ENCODE assay signal across 13 cellular contexts in genomic region chr13:46149272-46150133, GRCh38. TPM values are rescaled to one million over a fixed set of nuclear protein-coding genes. Genes with fewer than 3 reads are reported as not detected.
A peak's percentile ranks its signal among the peaks of the same experiment; 100 is the strongest.
DNase-seq lines count a peak whose midpoint lies in the region; ATAC-seq and TF ChIP-seq lines count a peak whose summit lies in the region.
"Had no signal": no experiment of that assay in that cellular context is flagged by ENCODE, and none has a peak within 500 bp of the region (broad histone marks: within the 10 kb centered on the region; RNA-seq: fewer than 3 reads in every experiment).

No MANE protein-coding gene starts in this region.

- H3K9me3 ChIP-seq in breast epithelium (no peaks in the 10 kb centered on the region), T-helper 17 cell (ENCODE audit: control insufficient read depth, low read length, poor library complexity, severe bottlenecking) (no peaks in the 10 kb centered on the region), left ventricle myocardium inferior (replicated peaks) (no peaks in the 10 kb centered on the region)
- H3K9me3 ChIP-seq: BLaER1 treated with 17β-estradiol and CSF1 and Interleukin-3, amounts not matched to agents 10 nM and 100 nM had no signal

- ATAC-seq in T-helper 17 cell (peak; percentile 50), HG03520 (IDR thresholded peaks at IDR 0.05; ENCODE audit: unreplicated experiment) (no peak)
- ATAC-seq in stimulated activated naive CD8-positive, alpha-beta T cell treated with anti-CD3 and anti-CD28 coated beads, Interleukin-15, amount 100 ng/mL, for 72 hours, result peak; percentile 95

- H3K27ac Mint-ChIP-seq in MCF 10A (ENCODE audit: low read depth, unreplicated experiment) (no peak overlapping the region), T-helper 17 cell (peak overlapping the region; percentile 93)
- H3K27ac Mint-ChIP-seq in stimulated activated naive CD8-positive, alpha-beta T cell treated with anti-CD3 and anti-CD28 coated beads, Interleukin-15, amount 100 ng/mL, for 72 hours, result peak overlapping the region; percentile 74 to 90

- no peak for TF ChIP-seq POLR2A in breast epithelium (IDR thresholded peaks at IDR 0.05)

- DNase-seq in MCF 10A (ENCODE audit: unreplicated experiment), result peak; percentile 53
- DNase-seq in breast epithelium (ENCODE audit: low spot score in 2 of 2), result no peak
- no peak for DNase-seq in T-helper 17 cell
- DNase-seq in epithelial cell of esophagus (ENCODE audit: low read depth), result peak; percentile 71
- no peak for DNase-seq in stimulated activated naive CD8-positive, alpha-beta T cell treated with anti-CD3 and anti-CD28 coated beads, Interleukin-15, amount 100 ng/mL, for 72 hours
- no peak for DNase-seq in Kasumi-1 (lab: John Stamatoyannopoulos, UW)
- DNase-seq in left ventricle myocardium inferior, result no peak
- DNase-seq: hippocampal formation, NCI-H187 treated with DMSO at 0.1 percent for 48 hours had no signal

- H3K36me3 Mint-ChIP-seq in MCF 10A (ENCODE audit: insufficient read depth, unreplicated experiment) (peaks cover 7% of the 10 kb centered on the region), T-helper 17 cell (ENCODE audit: low read depth) (peaks cover 24% of the 10 kb centered on the region)

- H3K4me1 ChIP-seq in breast epithelium, result no peaks in the 10 kb centered on the region
- no peaks in the 10 kb centered on the region for H3K4me1 ChIP-seq in left ventricle myocardium inferior
- H3K4me1 ChIP-seq: BLaER1 treated with 17β-estradiol and CSF1 and Interleukin-3, amounts not matched to agents 10 nM and 100 nM had no signal

- H3K27me3 ChIP-seq in breast epithelium (no peaks in the 10 kb centered on the region), left ventricle myocardium inferior (ENCODE audit: low read depth) (peaks cover 21% of the 10 kb centered on the region)
- H3K27me3 ChIP-seq: BLaER1 treated with 17β-estradiol and CSF1 and Interleukin-3, amounts not matched to agents 10 nM and 100 nM had no signal

- POLR2A ChIA-PET in MCF 10A (lab: Yijun Ruan, JAX), result interaction anchor here (0.5 to 1.7 kb wide), 2 partner anchors 8 to 36 kb away, joined by 3 to 4 read pairs; no protein-coding TSS in a partner anchor

- H3K4me1 Mint-ChIP-seq in MCF 10A (ENCODE audit: insufficient read depth, unreplicated experiment), result no peaks in the 10 kb centered on the region
- H3K4me1 Mint-ChIP-seq in T-helper 17 cell, result peaks cover 33% of the 10 kb centered on the region
- peaks cover 58% of the 10 kb centered on the region for H3K4me1 Mint-ChIP-seq in stimulated activated naive CD8-positive, alpha-beta T cell treated with anti-CD3 and anti-CD28 coated beads, Interleukin-15, amount 100 ng/mL, for 72 hours

- no peak overlapping the region for H3K4me3 Mint-ChIP-seq in MCF 10A (ENCODE audit: unreplicated experiment)
- H3K4me3 Mint-ChIP-seq in T-helper 17 cell, result no peak overlapping the region
- H3K4me3 Mint-ChIP-seq in stimulated activated naive CD8-positive, alpha-beta T cell treated with anti-CD3 and anti-CD28 coated beads, Interleukin-15, amount 100 ng/mL, for 72 hours, result no peak overlapping the region

- no peaks in the 10 kb centered on the region for H3K9me3 Mint-ChIP-seq in MCF 10A (ENCODE audit: unreplicated experiment)
- no peaks in the 10 kb centered on the region for H3K9me3 Mint-ChIP-seq in stimulated activated naive CD8-positive, alpha-beta T cell treated with anti-CD3 and anti-CD28 coated beads, Interleukin-15, amount 100 ng/mL, for 72 hours

- intact Hi-C loops in MCF 10A (cut with micrococcal nuclease), result loop anchor here (5.0 kb wide), 1 partner anchor 168 kb away; no protein-coding TSS in a partner anchor
- intact Hi-C loops in breast epithelium (cut with DNase I; ENCODE audit: low total_unique reads), result no loop called here
- intact Hi-C loops in left ventricle myocardium inferior (cut with micrococcal nuclease), result no loop called here

- CTCF ChIA-PET in MCF 10A (lab: Yijun Ruan, JAX), result interaction anchor here (0.6 to 2.6 kb wide), 5 partner anchors 11 to 358 kb away, joined by 3 to 19 read pairs (median 4); no protein-coding TSS in a partner anchor

- H3K27ac ChIP-seq in breast epithelium (no peak overlapping the region), left ventricle myocardium inferior (replicated peaks) (no peak overlapping the region)
- H3K27ac ChIP-seq: BLaER1 treated with 17β-estradiol and CSF1 and Interleukin-3, amounts not matched to agents 10 nM and 100 nM; coronary artery had no signal

- BruUV-seq in MCF 10A (replicated peaks; lab: Mats Ljungman, UMichigan), result no TSS peak

- no peak for TF ChIP-seq CTCF in MCF 10A (IDR thresholded peaks at IDR 0.05; ENCODE audit: unreplicated experiment)
- TF ChIP-seq CTCF in breast epithelium (IDR thresholded peaks at IDR 0.05), result no peak
- no peak for TF ChIP-seq CTCF in epithelial cell of esophagus (IDR thresholded peaks at IDR 0.05; ENCODE audit: insufficient read depth, low read depth, low read length, missing control alignments)
- TF ChIP-seq CTCF in left ventricle myocardium inferior (IDR thresholded peaks at IDR 0.05; ENCODE audit: borderline replicate concordance), result no peak

- peaks cover 40% of the 10 kb centered on the region for H3K27me3 Mint-ChIP-seq in MCF 10A (ENCODE audit: insufficient read depth, unreplicated experiment)
- H3K27me3 Mint-ChIP-seq in T-helper 17 cell, result no peaks in the 10 kb centered on the region
- H3K27me3 Mint-ChIP-seq in stimulated activated naive CD8-positive, alpha-beta T cell treated with anti-CD3 and anti-CD28 coated beads, Interleukin-15, amount 100 ng/mL, for 72 hours, result no peaks in the 10 kb centered on the region

- H3K36me3 ChIP-seq in breast epithelium, result no peaks in the 10 kb centered on the region
- H3K36me3 ChIP-seq in left ventricle myocardium inferior, result no peaks in the 10 kb centered on the region

- H3K4me3 ChIP-seq in breast epithelium (no peak overlapping the region), epithelial cell of esophagus (ENCODE audit: low read length) (no peak overlapping the region), left ventricle myocardium inferior (no peak overlapping the region)
- H3K4me3 ChIP-seq: BLaER1 treated with 17β-estradiol and CSF1 and Interleukin-3, amounts not matched to agents 10 nM and 100 nM; coronary artery had no signal

RNA-seq across cellular contexts. Expression of gene LCP1, which starts 32.5 kb away (rescaled TPM):
- 0.88 and 0.89 TPM in 2 replicates for total RNA-seq in MCF 10A (2022)
- total RNA-seq in breast epithelium, result 10 to 100 TPM; 28.2 to 94.9 (median 61.3) TPM
- 100 to 1,000 TPM; 485 to 528 TPM for total RNA-seq in T-helper 17 cell
- total RNA-seq in left ventricle myocardium inferior, result 14.1 TPM
- total RNA-seq: myocyte had no signal

RNA-seq across cellular contexts. Expression of gene CPB2, which starts 44.7 kb away (rescaled TPM):
- total RNA-seq in MCF 10A (2022) (not detected in 2 replicates), breast epithelium (not detected), T-helper 17 cell (not detected), left ventricle myocardium inferior (not detected)
- total RNA-seq: myocyte had no signal

Comparison
In these comparisons a context has a peak if more than half of its experiments do, and no peak if none do; other contexts are left out.
1. DNase-seq: peak in MCF 10A (single experiment) and epithelial cell of esophagus (single experiment); none in breast epithelium (0 of 2), T-helper 17 cell (0 of 3), stimulated activated naive CD8-positive, alpha-beta T cell treated with anti-CD3 and anti-CD28 coated beads, Interleukin-15, amount 100 ng/mL, for 72 hours (0 of 2), Kasumi-1 (0 of 2) and left ventricle myocardium inferior (single experiment).
2. RNA of gene LCP1, which starts 32.5 kb away (total RNA-seq): 485 to 528 TPM in T-helper 17 cell; 28.2 to 94.9 TPM in breast epithelium, 14.1 TPM in left ventricle myocardium inferior (single experiment) and 0.88 to 0.89 TPM in MCF 10A; every median in the first group is over 4 times any median in the second.